In the genomic region with DNA sequence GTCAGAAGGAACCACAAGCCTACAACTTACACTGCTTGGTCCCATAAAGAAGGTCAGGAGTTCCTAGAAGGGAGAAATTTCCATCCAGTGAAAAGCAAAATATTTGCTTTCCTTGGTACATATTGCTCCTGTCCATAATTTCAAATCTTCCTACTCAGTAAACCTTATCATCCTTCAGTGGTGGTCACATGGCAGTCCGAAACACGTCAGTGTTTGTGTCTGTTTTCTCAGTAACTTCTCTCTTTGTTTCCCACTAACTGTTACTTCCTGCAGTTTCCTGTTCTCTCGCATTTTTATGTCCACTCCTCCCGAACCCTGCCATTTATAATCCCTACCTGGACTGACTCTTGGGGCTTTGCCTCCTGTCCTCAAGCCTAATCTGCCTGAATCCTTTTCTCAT, we compare ENCODE assay signal across 12 cellular contexts.
DNase-seq lines count a peak whose midpoint lies in the region; ATAC-seq and TF ChIP-seq lines count a peak whose summit lies in the region.
"Had no signal": no experiment of that assay in that cellular context is flagged by ENCODE, and none has a peak within 500 bp of the region (broad histone marks: within the 10 kb centered on the region; RNA-seq: fewer than 3 reads in every experiment).

No MANE protein-coding gene starts in this region.

- H3K4me1 Mint-ChIP-seq in endothelial cell (ENCODE audit: unreplicated experiment) (peaks cover 49% of the 10 kb centered on the region), neural crest cell (peaks cover 23% of the 10 kb centered on the region)

- in situ Hi-C loops in SK-MEL-5 (cut with HindIII; ENCODE audit: low pct_unique_long_range_greater_than_20kb, low sequenced_read_pairs) = no loop called here

- H3K27me3 Mint-ChIP-seq in endothelial cell (ENCODE audit: unreplicated experiment) = peaks cover 10% of the 10 kb centered on the region
- H3K27me3 Mint-ChIP-seq in neural crest cell (ENCODE audit: low read depth) = no peaks in the 10 kb centered on the region
- H3K27me3 Mint-ChIP-seq: activated CD4-positive, alpha-beta memory T cell treated with anti-CD3 and anti-CD28 coated beads for 36 hours; CD4-positive, CD25-positive, alpha-beta regulatory T cell had no signal

- no peaks in the 10 kb centered on the region for H3K9me3 Mint-ChIP-seq in endothelial cell (ENCODE audit: unreplicated experiment)
- no peaks in the 10 kb centered on the region for H3K9me3 Mint-ChIP-seq in neural crest cell
- H3K9me3 Mint-ChIP-seq: activated CD4-positive, alpha-beta memory T cell treated with anti-CD3 and anti-CD28 coated beads for 36 hours; CD4-positive, CD25-positive, alpha-beta regulatory T cell had no signal

- TF ChIP-seq CTCF in endothelial cell (IDR thresholded peaks at IDR 0.05; ENCODE audit: unreplicated experiment) (no peak), neural crest cell (conservative IDR thresholded peaks at IDR 0.05) (no peak)

- DNase-seq in COLO829 (ENCODE audit: low spot score) (peak; percentile 54), SK-MEL-5 (ENCODE audit: low read depth, low spot score) (peak; percentile 44), endothelial cell (ENCODE audit: low spot score) (no peak), neural crest cell (ENCODE audit: low read depth, low spot score) (no peak), glomerular visceral epithelial cell (ENCODE audit: extremely low spot score) (no peak)
- DNase-seq: NCI-H1105 treated with DMSO at 0.1 percent for 48 hours, small intestine had no signal

- peaks cover 3% of the 10 kb centered on the region for H3K36me3 Mint-ChIP-seq in endothelial cell (ENCODE audit: low read depth, unreplicated experiment)
- H3K36me3 Mint-ChIP-seq in neural crest cell (ENCODE audit: low read depth) = peaks cover 5% of the 10 kb centered on the region
- H3K36me3 Mint-ChIP-seq: activated CD4-positive, alpha-beta memory T cell treated with anti-CD3 and anti-CD28 coated beads for 36 hours had no signal

- peak overlapping the region; percentile 97 for H3K27ac Mint-ChIP-seq in endothelial cell (ENCODE audit: unreplicated experiment)
- peak overlapping the region; percentile 10 for H3K27ac Mint-ChIP-seq in neural crest cell (ENCODE audit: unreplicated experiment)
- H3K27ac Mint-ChIP-seq: activated CD4-positive, alpha-beta memory T cell treated with anti-CD3 and anti-CD28 coated beads for 36 hours; CD4-positive, CD25-positive, alpha-beta regulatory T cell had no signal

- peak overlapping the region; percentile 67 for H3K4me3 Mint-ChIP-seq in endothelial cell (ENCODE audit: unreplicated experiment)
- H3K4me3 Mint-ChIP-seq in neural crest cell = no peak overlapping the region
- H3K4me3 Mint-ChIP-seq: activated CD4-positive, alpha-beta memory T cell treated with anti-CD3 and anti-CD28 coated beads for 36 hours; CD4-positive, CD25-positive, alpha-beta regulatory T cell had no signal

- ATAC-seq in GM21526 (IDR thresholded peaks at IDR 0.05; ENCODE audit: low FRiP score, unreplicated experiment) (no peak), HG02973 (IDR thresholded peaks at IDR 0.05; ENCODE audit: unreplicated experiment) (no peak), HG03039 (IDR thresholded peaks at IDR 0.05; ENCODE audit: unreplicated experiment) (no peak)

Comparison
In these comparisons a context has a peak if more than half of its experiments do, and no peak if none do; other contexts are left out.
1. DNase-seq: peak in COLO829 (single experiment) and SK-MEL-5 (single experiment); none in endothelial cell (single experiment), neural crest cell (single experiment) and glomerular visceral epithelial cell (single experiment).